In genomic region chr9:12964271-12964670, GRCh38 we compare ENCODE assay signal across 19 cellular contexts.
DNase-seq lines count a peak whose midpoint lies in the region; ATAC-seq and TF ChIP-seq lines count a peak whose summit lies in the region.
"Had no signal": no experiment of that assay in that cellular context is flagged by ENCODE, and none has a peak within 500 bp of the region (broad histone marks: within the 10 kb centered on the region; RNA-seq: fewer than 3 reads in every experiment).

No MANE protein-coding gene starts in this region.

- WGBS in mammary epithelial cell (ENCODE audit: low coverage, missing lambda C conversion rate): 44% methylated on average over 1 of the region's 2 CpGs

- H3K27me3 ChIP-seq in mammary epithelial cell (ENCODE audit: insufficient read depth, low read length): no peaks in the 10 kb centered on the region

- no peaks in the 10 kb centered on the region for H3K36me3 ChIP-seq in mammary epithelial cell (ENCODE audit: insufficient read depth, low read length)

- dilution Hi-C loops in mammary epithelial cell (cut with HindIII; ENCODE audit: low sequenced_read_pairs): no loop called here

- in situ Hi-C loops in mammary epithelial cell (cut with MboI; ENCODE audit: low sequenced_read_pairs in 2 of 2): no loop called here

- DNase-seq in mammary epithelial cell (no peak), MCF 10A (ENCODE audit: unreplicated experiment) (no peak), left ventricle myocardium superior (no peak), smooth muscle cell of the brain vasculature (ENCODE audit: low read depth, low spot score) (peak; percentile 12), cortex of kidney (lab: John Stamatoyannopoulos, UW) (no peak), posterior vena cava (ENCODE audit: low spot score) (no peak)
- DNase-seq in activated CD4-positive, alpha-beta T cell treated with anti-CD3 and anti-CD28 coated beads, Interleukin-2, amount 10 ng/mL, durations not matched to agents 24 days and 14 days: no peak
- DNase-seq: CD8-positive, alpha-beta memory T cell; GOT3; KG1; NCI-H1092; NCI-H2107; NCI-H226; NCI-H526 treated with DMSO at 0.1 percent for 48 hours; NK-92 treated with Interleukin-12 subunit alpha and Interleukin-12 subunit beta, amount 100 ng/mL, for 24 hours; PC-3 had no signal

- TF ChIP-seq CTCF in mammary epithelial cell (conservative IDR thresholded peaks at IDR 0.05 in 1 of 2, IDR thresholded peaks at IDR 0.05 in 1 of 2; ENCODE audit: extremely low read depth in 1 of 2, insufficient read depth in 1 of 2, low read depth in 1 of 2, low read length in 2 of 2) (no peak), MCF 10A (IDR thresholded peaks at IDR 0.05; ENCODE audit: unreplicated experiment) (no peak), nephron (IDR thresholded peaks at IDR 0.05; ENCODE audit: unreplicated experiment in 3 of 3) (no peak)

- no peaks in the 10 kb centered on the region for H3K9me3 Mint-ChIP-seq in MCF 10A (ENCODE audit: unreplicated experiment)
- no peaks in the 10 kb centered on the region for H3K9me3 Mint-ChIP-seq in nephron
- H3K9me3 Mint-ChIP-seq in activated CD4-positive, alpha-beta T cell treated with anti-CD3 and anti-CD28 coated beads, Interleukin-2, amount 10 ng/mL, durations not matched to agents 24 days and 14 days: no peaks in the 10 kb centered on the region

- no peaks in the 10 kb centered on the region for H3K9me3 ChIP-seq in mammary epithelial cell (replicated peaks; ENCODE audit: insufficient read depth, low read length)

- no peak overlapping the region for H3K9ac ChIP-seq in mammary epithelial cell (ENCODE audit: insufficient read depth, low read length)

- H3K4me1 Mint-ChIP-seq in MCF 10A (ENCODE audit: insufficient read depth, unreplicated experiment): peaks cover 8% of the 10 kb centered on the region
- H3K4me1 Mint-ChIP-seq in nephron: peaks cover 5% of the 10 kb centered on the region
- H3K4me1 Mint-ChIP-seq in activated CD4-positive, alpha-beta T cell treated with anti-CD3 and anti-CD28 coated beads, Interleukin-2, amount 10 ng/mL, durations not matched to agents 24 days and 14 days: no peaks in the 10 kb centered on the region
- H3K4me1 Mint-ChIP-seq: CD8-positive, alpha-beta memory T cell had no signal

- ATAC-seq in left ventricle myocardium superior: peak; percentile 70
- ATAC-seq: PC-3 had no signal

- no peak overlapping the region for H3K4me3 Mint-ChIP-seq in MCF 10A (ENCODE audit: unreplicated experiment)
- H3K4me3 Mint-ChIP-seq in nephron: no peak overlapping the region
- no peak overlapping the region for H3K4me3 Mint-ChIP-seq in activated CD4-positive, alpha-beta T cell treated with anti-CD3 and anti-CD28 coated beads, Interleukin-2, amount 10 ng/mL, durations not matched to agents 24 days and 14 days
- H3K4me3 Mint-ChIP-seq: CD8-positive, alpha-beta memory T cell had no signal

- H4K20me1 ChIP-seq in mammary epithelial cell (ENCODE audit: insufficient read depth, low read length): no peaks in the 10 kb centered on the region

- no peaks in the 10 kb centered on the region for H3K36me3 Mint-ChIP-seq in MCF 10A (ENCODE audit: insufficient read depth, unreplicated experiment)
- H3K36me3 Mint-ChIP-seq in nephron (ENCODE audit: low read depth): no peaks in the 10 kb centered on the region
- no peaks in the 10 kb centered on the region for H3K36me3 Mint-ChIP-seq in activated CD4-positive, alpha-beta T cell treated with anti-CD3 and anti-CD28 coated beads, Interleukin-2, amount 10 ng/mL, durations not matched to agents 24 days and 14 days (ENCODE audit: low read depth)
- H3K36me3 Mint-ChIP-seq: CD8-positive, alpha-beta memory T cell had no signal

- H3K4me3 ChIP-seq in mammary epithelial cell (replicated peaks in 1 of 3; ENCODE audit: insufficient read depth in 1 of 3, low read depth in 2 of 3, low read length in 3 of 3): no peak overlapping the region

- H3K27ac ChIP-seq in mammary epithelial cell (ENCODE audit: insufficient read depth, low read depth, low read length): no peak overlapping the region
- H3K27ac ChIP-seq: 22Rv1, HL-60 had no signal

- BruUV-seq in mammary epithelial cell (replicated peaks; lab: Mats Ljungman, UMichigan) (no TSS peak), MCF 10A (replicated peaks; lab: Mats Ljungman, UMichigan) (no TSS peak)

- H3K27me3 Mint-ChIP-seq in MCF 10A (ENCODE audit: insufficient read depth, unreplicated experiment): no peaks in the 10 kb centered on the region
- H3K27me3 Mint-ChIP-seq in nephron (ENCODE audit: low read depth): no peaks in the 10 kb centered on the region
- no peaks in the 10 kb centered on the region for H3K27me3 Mint-ChIP-seq in activated CD4-positive, alpha-beta T cell treated with anti-CD3 and anti-CD28 coated beads, Interleukin-2, amount 10 ng/mL, durations not matched to agents 24 days and 14 days
- H3K27me3 Mint-ChIP-seq: CD8-positive, alpha-beta memory T cell had no signal

- H3K27ac Mint-ChIP-seq in MCF 10A (ENCODE audit: low read depth, unreplicated experiment) (no peak overlapping the region), nephron (peak overlapping the region; percentile 53 to 90 (median 80))
- H3K27ac Mint-ChIP-seq in activated CD4-positive, alpha-beta T cell treated with anti-CD3 and anti-CD28 coated beads, Interleukin-2, amount 10 ng/mL, durations not matched to agents 24 days and 14 days: no peak overlapping the region
- H3K27ac Mint-ChIP-seq: CD8-positive, alpha-beta memory T cell had no signal

- CTCF ChIA-PET in mammary epithelial cell (lab: Charles Lee; ENCODE audit: low non-redundant PET) (no interaction called here), MCF 10A (lab: Yijun Ruan, JAX) (interaction anchor here (0.6 kb wide), 1 partner anchor 12 kb away, joined by 4 read pairs; no protein-coding TSS in a partner anchor)

- intact Hi-C loops in mammary epithelial cell (cut with micrococcal nuclease) (no loop called here), MCF 10A (cut with micrococcal nuclease) (no loop called here), left ventricle myocardium superior (cut with micrococcal nuclease) (no loop called here), posterior vena cava (cut with DNase I) (no loop called here)
- intact Hi-C loops in activated CD4-positive, alpha-beta T cell treated with anti-CD3 and anti-CD28 coated beads, Interleukin-2, amount 10 ng/mL, durations not matched to agents 24 days and 14 days (cut with micrococcal nuclease): no loop called here

- POLR2A ChIA-PET in MCF 10A (lab: Yijun Ruan, JAX): interaction anchor here (0.7 kb wide), 1 partner anchor 10 kb away, joined by 3 read pairs; no protein-coding TSS in a partner anchor

- H3K4me2 ChIP-seq in mammary epithelial cell (ENCODE audit: insufficient read depth, low read depth, low read length): no peak overlapping the region

- H3K79me2 ChIP-seq in mammary epithelial cell (ENCODE audit: insufficient read depth, low read length): no peaks in the 10 kb centered on the region

- peak overlapping the region; percentile 9 for H2AFZ ChIP-seq in mammary epithelial cell (ENCODE audit: low read depth, low read length)

- H3K4me1 ChIP-seq in mammary epithelial cell (ENCODE audit: insufficient read depth, low read length): no peaks in the 10 kb centered on the region

Comparison
In these comparisons a context has a peak if more than half of its experiments do, and no peak if none do; other contexts are left out.
1. H3K27ac Mint-ChIP-seq: peak in nephron (3 of 3); none in MCF 10A (single experiment) and activated CD4-positive, alpha-beta T cell treated with anti-CD3 and anti-CD28 coated beads, Interleukin-2, amount 10 ng/mL, durations not matched to agents 24 days and 14 days (single experiment).